14 cellular contexts compared by ENCODE assay signal in genomic region chr1:11944358-11944981, GRCh38. TPM values are rescaled to one million over a fixed set of nuclear protein-coding genes. Genes with fewer than 3 reads are reported as not detected.
DNase-seq lines count a peak whose midpoint lies in the region; ATAC-seq, FAIRE-seq and TF ChIP-seq lines count a peak whose summit lies in the region.
"Had no signal": no experiment of that assay in that cellular context is flagged by ENCODE, and none has a peak within 500 bp of the region (broad histone marks: within the 10 kb centered on the region; RNA-seq: fewer than 3 reads in every experiment).

No MANE protein-coding gene starts in this region.

- no peak for FAIRE-seq in pancreas (lab: Jason Lieb, UNC)
- FAIRE-seq: G401.6 had no signal

- H3K4me3 ChIP-seq in left ventricle myocardium inferior, result no peak overlapping the region
- H3K4me3 ChIP-seq in iPS-18a (ENCODE audit: low read length), result no peak overlapping the region
- no peak overlapping the region for H3K4me3 ChIP-seq in upper lobe of right lung
- no peak overlapping the region for H3K4me3 ChIP-seq in esophagus muscularis mucosa
- H3K4me3 ChIP-seq in pancreas, result no peak overlapping the region
- H3K4me3 ChIP-seq: coronary artery, GM23248, lung had no signal

- H3K36me3 ChIP-seq in left ventricle myocardium inferior (peaks cover 35% of the 10 kb centered on the region), iPS-18a (ENCODE audit: control insufficient read depth, low read depth, low read length) (no peaks in the 10 kb centered on the region), upper lobe of right lung (no peaks in the 10 kb centered on the region), esophagus muscularis mucosa (peaks cover 0 to 49% (median 25%) of the 10 kb centered on the region in 4 donors), pancreas (no peaks in the 10 kb centered on the region)

- no peak for TF ChIP-seq EP300 in esophagus muscularis mucosa (IDR thresholded peaks at IDR 0.05)

- TF ChIP-seq CTCF in left ventricle myocardium inferior (IDR thresholded peaks at IDR 0.05; ENCODE audit: borderline replicate concordance) (no peak), upper lobe of right lung (IDR thresholded peaks at IDR 0.05) (no peak), esophagus muscularis mucosa (IDR thresholded peaks at IDR 0.05) (no peak), pancreas (IDR thresholded peaks at IDR 0.05) (no peak), omental fat pad (IDR thresholded peaks at IDR 0.05) (no peak)

- H3K27me3 ChIP-seq in left ventricle myocardium inferior (ENCODE audit: low read depth) (no peaks in the 10 kb centered on the region), iPS-18a (ENCODE audit: control insufficient read depth, insufficient read depth, low read length) (no peaks in the 10 kb centered on the region), upper lobe of right lung (no peaks in the 10 kb centered on the region), esophagus muscularis mucosa (no peaks in the 10 kb centered on the region), pancreas (no peaks in the 10 kb centered on the region)

- H3K27ac ChIP-seq in left ventricle myocardium inferior (replicated peaks) (no peak overlapping the region), iPS-18a (ENCODE audit: low read length) (no peak overlapping the region), upper lobe of right lung (no peak overlapping the region), esophagus muscularis mucosa (replicated peaks in 1 of 4) (no peak overlapping the region), pancreas (no peak overlapping the region)
- H3K27ac ChIP-seq: coronary artery, GM23248 had no signal

- no peaks in the 10 kb centered on the region for H3K9me3 ChIP-seq in left ventricle myocardium inferior (replicated peaks)
- H3K9me3 ChIP-seq in iPS-18a (ENCODE audit: control insufficient read depth, low read depth, low read length), result no peaks in the 10 kb centered on the region
- H3K9me3 ChIP-seq in upper lobe of right lung, result no peaks in the 10 kb centered on the region
- no peaks in the 10 kb centered on the region for H3K9me3 ChIP-seq in esophagus muscularis mucosa
- H3K9me3 ChIP-seq in pancreas, result no peaks in the 10 kb centered on the region

- peak overlapping the region; percentile 13 for H3K9ac ChIP-seq in iPS-18a (ENCODE audit: low read length)
- H3K9ac ChIP-seq: GM23248 had no signal

- H3K4me1 ChIP-seq in left ventricle myocardium inferior (peaks cover 46% of the 10 kb centered on the region), iPS-18a (ENCODE audit: control insufficient read depth, low read depth, low read length) (peaks cover 11% of the 10 kb centered on the region), upper lobe of right lung (no peaks in the 10 kb centered on the region), esophagus muscularis mucosa (peaks cover 15 to 29% (median 21%) of the 10 kb centered on the region in 4 donors), pancreas (peaks cover 0 to 5% (median 0%) of the 10 kb centered on the region in 3 donors)

- TF ChIP-seq POLR2A in esophagus muscularis mucosa (IDR thresholded peaks at IDR 0.05; ENCODE audit: low read depth), result no peak

- DNase-seq in left cardiac atrium (no peak), left ventricle myocardium inferior (no peak), NCI-H526 (lab: John Stamatoyannopoulos, UW) (peak; percentile 48 to 52), upper lobe of right lung (no peak), esophagus muscularis mucosa (ENCODE audit: extremely low spot score) (no peak), pancreas (no peak), omental fat pad (ENCODE audit: low spot score) (no peak)
- DNase-seq: activated CD4-positive, alpha-beta T cell treated with anti-CD3 and anti-CD28 coated beads for 36 hours; activated effector memory CD4-positive, alpha-beta T cell treated with Interleukin-2 at 50 U/mL for 16 hours; GM23248 had no signal

- ATAC-seq in left cardiac atrium (peak; percentile 17 to 47), upper lobe of right lung (peak; percentile 23), pancreas (no peak), omental fat pad (ENCODE audit: low FRiP score) (no peak)
- ATAC-seq: activated CD4-positive, alpha-beta T cell treated with anti-CD3 and anti-CD28 coated beads for 36 hours had no signal

- intact Hi-C loops in left cardiac atrium (cut with DNase I), result no loop called here
- intact Hi-C loops in left ventricle myocardium inferior (cut with micrococcal nuclease), result no loop called here
- intact Hi-C loops in upper lobe of right lung (cut with DNase I), result no loop called here
- intact Hi-C loops in esophagus muscularis mucosa (cut with DNase I), result no loop called here
- intact Hi-C loops in pancreas (cut with DNase I), result no loop called here

- WGBS in esophagus muscularis mucosa, result 68% methylated on average over 12 of the region's 12 CpGs
- WGBS in pancreas, 2 donors, result 79 to 83% methylated on average over 10 to 12 of the region's 12 CpGs

RNA-seq across cellular contexts. Expression of gene PLOD1, which starts 10.0 kb away (rescaled TPM):
- total RNA-seq in left cardiac atrium, result 10 to 100 TPM; 70.3 to 83.7 TPM
- 61.6 TPM for total RNA-seq in left ventricle myocardium inferior
- total RNA-seq in upper lobe of right lung, result 76.8 TPM
- 100 to 1,000 TPM in 1 of 4 donors, 10 to 100 TPM in 3; 67.5 to 111 (median 75.0) TPM for total RNA-seq in esophagus muscularis mucosa
- 10 to 100 TPM; 25.3 to 55.2 (median 37.7) TPM for total RNA-seq in pancreas
- polyA plus RNA-seq in pancreas, result 10 to 100 TPM; 20.0 to 30.5 TPM
- total RNA-seq in omental fat pad, result 100 to 1,000 TPM in 1 of 4 donors, 10 to 100 TPM in 3; 60.8 to 142 (median 69.0) TPM

RNA-seq across cellular contexts. Expression of gene KIAA2013, which starts 18.2 kb away (rescaled TPM):
- 10 to 100 TPM; 31.2 to 36.2 TPM for total RNA-seq in left cardiac atrium
- 40.9 TPM for total RNA-seq in left ventricle myocardium inferior
- total RNA-seq in upper lobe of right lung, result 43.7 TPM
- total RNA-seq in esophagus muscularis mucosa, result 100 to 1,000 TPM in 2 of 4 donors, 10 to 100 TPM in 2; 77.7 to 145 (median 104) TPM
- total RNA-seq in pancreas, result 10 to 100 TPM; 23.9 to 33.8 (median 28.0) TPM
- 10 to 100 TPM; 21.0 to 25.3 TPM for polyA plus RNA-seq in pancreas
- 10 to 100 TPM; 47.0 to 69.2 (median 62.1) TPM for total RNA-seq in omental fat pad

RNA-seq across cellular contexts. Expression of gene MFN2, which starts 35.8 kb away (rescaled TPM):
- total RNA-seq in left cardiac atrium, result 100 to 1,000 TPM; 442 to 451 TPM
- 663 TPM for total RNA-seq in left ventricle myocardium inferior
- 89.9 TPM for total RNA-seq in upper lobe of right lung
- 100 to 1,000 TPM; 166 to 242 (median 191) TPM for total RNA-seq in esophagus muscularis mucosa
- 10 to 100 TPM; 20.4 to 34.4 (median 26.0) TPM for total RNA-seq in pancreas
- 10 to 100 TPM; 13.7 to 21.7 TPM for polyA plus RNA-seq in pancreas
- total RNA-seq in omental fat pad, result 10 to 100 TPM; 66.4 to 74.8 (median 70.0) TPM

Comparison
In these comparisons a context has a peak if more than half of its experiments do, and no peak if none do; other contexts are left out.
1. ATAC-seq: peak in left cardiac atrium (2 of 2) and upper lobe of right lung (single experiment); none in pancreas (0 of 4) and omental fat pad (single experiment).
2. DNase-seq: peak in NCI-H526 (2 of 2); none in left cardiac atrium (single experiment), left ventricle myocardium inferior (single experiment), upper lobe of right lung (single experiment), esophagus muscularis mucosa (single experiment), pancreas (0 of 6) and omental fat pad (single experiment).